7 cellular contexts compared by ENCODE assay signal in the genomic region with DNA sequence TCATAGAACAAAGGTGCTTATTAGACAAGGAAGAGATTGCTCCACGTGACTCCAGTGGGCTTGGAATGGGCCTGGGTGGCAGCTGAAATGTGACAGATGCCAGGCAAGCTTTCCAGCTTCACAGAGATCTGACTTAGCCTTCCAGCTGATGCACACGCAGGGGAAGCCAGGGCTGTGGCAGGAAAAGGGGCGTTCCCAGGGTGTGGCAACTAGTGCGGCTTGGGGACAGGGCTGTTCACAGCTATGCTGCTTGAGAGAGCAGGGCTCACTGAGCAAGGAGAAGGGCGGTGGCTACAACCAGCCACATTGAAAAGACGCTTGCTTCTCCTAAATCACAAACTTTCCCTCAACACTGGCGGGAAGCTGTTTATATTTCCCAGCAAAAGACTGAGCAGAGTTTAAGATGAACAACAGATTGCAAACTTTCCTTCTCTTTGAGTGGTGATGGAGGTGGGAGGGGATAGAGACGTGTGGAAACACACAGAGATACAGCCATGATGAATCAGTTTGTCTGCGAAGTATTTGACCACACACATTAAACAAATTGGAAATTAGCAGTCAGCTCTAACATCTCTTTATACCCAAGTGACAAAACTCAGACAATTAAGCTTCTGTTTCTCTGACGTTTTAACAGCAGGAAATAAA.
DNase-seq lines count a peak whose midpoint lies in the region; ATAC-seq and TF ChIP-seq lines count a peak whose summit lies in the region.

No MANE protein-coding gene starts in this region.

- peak overlapping the region; percentile 32 for H3K4me3 ChIP-seq in Jurkat, Clone E6-1 (ENCODE audit: low read length)
- no peak overlapping the region for H3K4me3 ChIP-seq in right atrium auricular region

- peak overlapping the region; percentile 5 to 39 for H3K27ac ChIP-seq in right atrium auricular region

- ATAC-seq in activated T-cell treated with anti-CD3 and anti-CD28 coated beads, Interleukin-2, amount 50 U/mL, for 72 hours (replicated peaks in 1 of 2), result peak; percentile 89 to 91
- ATAC-seq in GM19328 (IDR thresholded peaks at IDR 0.05; ENCODE audit: unreplicated experiment), result no peak
- ATAC-seq in GM18517 (IDR thresholded peaks at IDR 0.05; ENCODE audit: unreplicated experiment), result no peak

- H3K36me3 ChIP-seq in right atrium auricular region, result no peaks in the 10 kb centered on the region

- H3K4me3 Mint-ChIP-seq in activated T-cell treated with anti-CD3 and anti-CD28 coated beads, Interleukin-2, amount 50 U/mL, for 72 hours, result peak overlapping the region; percentile 65 to 69

- peaks cover 0 to 32% of the 10 kb centered on the region in 2 donors for H3K4me1 ChIP-seq in right atrium auricular region

- peak overlapping the region; percentile 25 for H3K27ac Mint-ChIP-seq in activated T-cell treated with anti-CD3 and anti-CD28 coated beads, Interleukin-2, amount 50 U/mL, for 72 hours

- no peaks in the 10 kb centered on the region for H3K9me3 Mint-ChIP-seq in activated T-cell treated with anti-CD3 and anti-CD28 coated beads, Interleukin-2, amount 50 U/mL, for 72 hours

- no peaks in the 10 kb centered on the region for H3K27me3 ChIP-seq in right atrium auricular region

- no peak for TF ChIP-seq CTCF in right atrium auricular region (IDR thresholded peaks at IDR 0.05)

- peaks cover 25% of the 10 kb centered on the region for H3K27me3 Mint-ChIP-seq in activated T-cell treated with anti-CD3 and anti-CD28 coated beads, Interleukin-2, amount 50 U/mL, for 72 hours (ENCODE audit: low read depth)

- DNase-seq in Jurkat, Clone E6-1 (ENCODE audit: low read depth, low spot score), result peak; percentile 69
- peak; percentile 46 to 67 for DNase-seq in activated T-cell treated with anti-CD3 and anti-CD28 coated beads, Interleukin-2, amount 50 U/mL, for 72 hours
- DNase-seq in right atrium auricular region (ENCODE audit: low spot score), result peak; percentile 66
- DNase-seq in stimulated activated CD8-positive, alpha-beta memory T cell treated with anti-CD3 and anti-CD28 coated beads, Interleukin-15, amount 100 ng/mL, for 1 hour (ENCODE audit: low read depth), result peak; percentile 8
- DNase-seq in DMS153 treated with DMSO at 0.1 percent for 48 hours (lab: John Stamatoyannopoulos, UW; ENCODE audit: unreplicated experiment), result no peak

- H3K4me1 Mint-ChIP-seq in activated T-cell treated with anti-CD3 and anti-CD28 coated beads, Interleukin-2, amount 50 U/mL, for 72 hours (ENCODE audit: low read depth), result peaks cover 40% of the 10 kb centered on the region

- no peaks in the 10 kb centered on the region for H3K36me3 Mint-ChIP-seq in activated T-cell treated with anti-CD3 and anti-CD28 coated beads, Interleukin-2, amount 50 U/mL, for 72 hours (ENCODE audit: insufficient read depth in 2 of 2)

- no peaks in the 10 kb centered on the region for H3K9me3 ChIP-seq in right atrium auricular region

Comparison
In these comparisons a context has a peak if more than half of its experiments do, and no peak if none do; other contexts are left out.
1. ATAC-seq: peak in activated T-cell treated with anti-CD3 and anti-CD28 coated beads, Interleukin-2, amount 50 U/mL, for 72 hours (2 of 2); none in GM19328 (single experiment) and GM18517 (single experiment).